In the genomic region with DNA sequence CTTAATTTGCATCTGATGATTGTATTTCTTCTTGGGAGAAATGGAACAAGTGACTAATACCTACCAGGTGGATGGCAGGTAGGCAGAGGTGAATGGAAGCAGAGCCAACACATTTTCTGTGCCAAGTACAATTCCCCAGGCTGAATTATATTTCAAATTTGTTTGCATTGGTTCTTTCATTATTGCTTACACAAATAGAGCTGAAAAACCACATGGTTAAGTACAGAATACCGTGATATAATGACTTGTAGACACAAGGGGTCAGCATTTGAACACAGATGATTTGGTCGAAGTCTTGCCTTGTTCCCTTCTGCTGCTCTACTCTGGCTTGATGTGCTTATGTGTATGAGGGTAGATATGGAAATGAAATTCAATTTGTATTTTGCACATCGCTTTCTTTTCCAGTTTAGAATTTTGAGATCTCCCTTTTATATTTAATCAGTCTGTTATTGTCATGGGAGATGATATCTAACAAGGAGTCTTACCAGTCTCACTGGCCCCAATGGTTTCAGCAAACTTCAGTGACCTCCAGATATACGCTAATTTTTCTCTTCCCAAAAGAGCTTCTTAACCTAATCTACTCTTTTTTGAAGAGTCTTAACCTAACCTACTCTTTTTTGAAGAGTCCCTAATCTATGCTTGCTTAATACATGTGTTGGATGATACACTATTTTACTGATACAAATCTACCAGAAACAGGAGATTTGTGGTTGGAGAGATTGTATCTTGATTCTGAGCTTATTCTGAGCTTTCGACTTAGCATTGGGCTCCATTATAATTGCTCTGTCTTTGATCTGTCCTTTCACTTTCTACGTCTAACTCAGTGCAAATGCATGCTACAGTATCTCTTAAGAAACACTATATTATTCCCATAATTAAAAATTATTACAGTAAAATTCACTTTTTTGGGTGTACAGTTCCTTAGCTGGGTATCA, we compare ENCODE assay signal across 8 cellular contexts.
DNase-seq lines count a peak whose midpoint lies in the region; TF ChIP-seq lines count a peak whose summit lies in the region.

No MANE protein-coding gene starts in this region.

- no peaks in the 10 kb centered on the region for H3K36me3 Mint-ChIP-seq in H9 (ENCODE audit: insufficient read depth in 1 of 3, low read depth in 3 of 3)

- no peak overlapping the region for H2BK15ac ChIP-seq in H9 (ENCODE audit: low read depth, low read length)

- peak; percentile 51 for TF ChIP-seq CTCF in GM10248 (IDR thresholded peaks at IDR 0.05; ENCODE audit: control extremely low read depth, extremely low read depth, low read depth, missing control alignments)
- TF ChIP-seq CTCF in H9 (conservative IDR thresholded peaks at IDR 0.05): peak; percentile 73

- no peaks in the 10 kb centered on the region for H3K9me3 Mint-ChIP-seq in H9

- no peak overlapping the region for H2AFZ ChIP-seq in H9 (ENCODE audit: low read length)

- no peak overlapping the region for H4K8ac ChIP-seq in H9 (replicated peaks; ENCODE audit: insufficient read length, low read depth, low read length)

- H2BK12ac ChIP-seq in H9 (ENCODE audit: insufficient read length, low read depth, low read length): no peak overlapping the region

- no CpG with 5 or more reads among the region's 6 CpGs for WGBS in H9 (ENCODE audit: extremely low coverage, insufficient read length, low lambda C conversion rate)

- H3K27me3 ChIP-seq in H9 (ENCODE audit: insufficient read depth, low read length): no peaks in the 10 kb centered on the region

- no peak overlapping the region for H3K27ac ChIP-seq in H9 (ENCODE audit: insufficient read length, low read depth, low read length)

- no peak overlapping the region for H2BK120ac ChIP-seq in H9 (ENCODE audit: low read depth, low read length, poor library complexity, severe bottlenecking)

- H2AK5ac ChIP-seq in H9 (ENCODE audit: insufficient read length, low read length): no peak overlapping the region

- H3K9me3 ChIP-seq in H9 (ENCODE audit: control insufficient read depth, low read depth, low read length): no peaks in the 10 kb centered on the region

- H3K79me1 ChIP-seq in H9 (ENCODE audit: insufficient read depth, low read depth, low read length, poor library complexity, severe bottlenecking): no peaks in the 10 kb centered on the region

- no peak overlapping the region for H3K4me2 ChIP-seq in H9 (ENCODE audit: insufficient read depth, insufficient read length, low read length)

- no peak overlapping the region for H3K14ac ChIP-seq in H9 (ENCODE audit: insufficient read depth, low read length)

- no peak overlapping the region for H3K4ac ChIP-seq in H9 (ENCODE audit: low read depth, low read length)

- no peak overlapping the region for H3T11ph ChIP-seq in H9 (ENCODE audit: low read length)

- no peaks in the 10 kb centered on the region for H3K23me2 ChIP-seq in H9 (ENCODE audit: insufficient read length, low read depth, low read length, poor library complexity, severe bottlenecking)

- no peak overlapping the region for H3K23ac ChIP-seq in H9 (ENCODE audit: insufficient read length, low read depth, low read length)

- H3K56ac ChIP-seq in H9 (ENCODE audit: insufficient read length, low read depth, low read length): no peak overlapping the region

- in situ Hi-C loops in ACHN (cut with HindIII; ENCODE audit: low pct_ligation_motif_present, low pct_unique_long_range_greater_than_20kb, low sequenced_read_pairs): loop anchor here (25.0 kb wide), 2 partner anchors 258 to 483 kb away; no protein-coding TSS in a partner anchor

- no peak overlapping the region for H2BK20ac ChIP-seq in H9 (ENCODE audit: low read depth, low read length, poor library complexity, severe bottlenecking)

- H3K4me1 ChIP-seq in H9 (ENCODE audit: insufficient read depth, low read length): no peaks in the 10 kb centered on the region

- DNase-seq in ACHN (peak; percentile 59), GM10248 (ENCODE audit: extremely low spot score) (peak; percentile 35), H9 (no peak), LoVo (ENCODE audit: low spot score) (peak; percentile 64), RKO (ENCODE audit: low spot score) (peak; percentile 78), dermis microvascular lymphatic vessel endothelial cell (ENCODE audit: low read depth in 2 of 2) (peak; percentile 79 to 89), medulla oblongata (ENCODE audit: extremely low spot score) (peak; percentile 76), HuH-7.5 (ENCODE audit: low spot score) (no peak)

- H3K4me1 Mint-ChIP-seq in H9: peaks cover 6% of the 10 kb centered on the region in 2 experiments; a peak in 3 of 4 replicates

- CTCF ChIA-PET in GM10248 (lab: Yijun Ruan, JAX): interaction anchor here (0.7 to 13.4 kb wide), 24 partner anchors 9 to 798 kb away, joined by 3 to 283 read pairs (median 4); a partner anchor contains a TSS

- H2BK5ac ChIP-seq in H9 (ENCODE audit: insufficient read length, low read length): no peak overlapping the region

- H4K5ac ChIP-seq in H9 (ENCODE audit: insufficient read length, low read depth, low read length): no peak overlapping the region

- no peaks in the 10 kb centered on the region for H4K20me1 ChIP-seq in H9 (ENCODE audit: control insufficient read depth, insufficient read depth, insufficient read length)

- H3K79me2 ChIP-seq in H9 (ENCODE audit: insufficient read depth, low read length): no peaks in the 10 kb centered on the region

- H3K9ac ChIP-seq in H9 (ENCODE audit: extremely low read depth, insufficient read length, low read length): no peak overlapping the region

- POLR2A ChIA-PET in GM10248 (lab: Yijun Ruan, JAX): interaction anchor here (0.5 kb wide), 1 partner anchor 277 kb away, joined by 3 read pairs; no protein-coding TSS in a partner anchor

- H3K27me3 Mint-ChIP-seq in H9 (ENCODE audit: low read depth): no peaks in the 10 kb centered on the region

- H3K18ac ChIP-seq in H9 (ENCODE audit: insufficient read length, low read depth, low read length): no peak overlapping the region

- H3K27ac Mint-ChIP-seq in H9: no peak overlapping the region

- H3K4me3 Mint-ChIP-seq in H9: no peak overlapping the region

- H4K91ac ChIP-seq in H9 (ENCODE audit: insufficient read length, low read depth, low read length): no peak overlapping the region

Comparison
In these comparisons a context has a peak if more than half of its experiments do, and no peak if none do; other contexts are left out.
1. DNase-seq: peak in ACHN (single experiment), GM10248 (single experiment), LoVo (single experiment), RKO (single experiment), dermis microvascular lymphatic vessel endothelial cell (2 of 2) and medulla oblongata (single experiment); none in H9 (single experiment) and HuH-7.5 (single experiment).